7 cellular contexts compared by ENCODE assay signal in the genomic region with DNA sequence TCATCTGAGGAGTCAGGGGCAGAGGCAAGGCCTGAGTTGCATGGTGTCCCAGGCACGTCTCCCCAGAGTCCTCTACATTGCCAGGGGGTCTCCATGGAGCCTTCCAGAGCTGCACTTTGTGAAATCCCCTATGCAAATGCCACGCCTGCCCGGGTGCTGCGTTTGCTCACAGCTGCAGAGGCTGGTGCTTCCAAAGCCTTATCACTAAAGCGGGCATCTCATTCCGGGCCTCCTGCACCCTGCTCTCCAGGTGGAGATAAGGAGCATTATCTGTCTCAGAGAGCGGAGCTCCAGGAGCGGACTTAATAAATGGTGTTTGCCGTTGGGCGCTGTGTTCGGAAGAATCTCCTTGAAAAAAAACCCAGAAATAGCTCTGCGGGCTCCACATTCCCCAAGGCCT. TPM values are rescaled to one million over a fixed set of nuclear protein-coding genes. Genes with fewer than 3 reads are reported as not detected.
"Had no signal": no experiment of that assay in that cellular context is flagged by ENCODE, and none has a peak within 500 bp of the region (broad histone marks: within the 10 kb centered on the region; RNA-seq: fewer than 3 reads in every experiment).

No MANE protein-coding gene starts in this region.

- H3K27ac ChIP-seq: GM23248, HL-60 had no signal

- H3K4me3 ChIP-seq: GM23248, HAP-1 had no signal

- H3K9ac ChIP-seq: GM23248 had no signal

- H3K36me3 ChIP-seq: HAP-1 had no signal

- H2AFZ ChIP-seq: GM23248 had no signal

- DNase-seq: GM23248, GOT3, HFFc6, KBM-7 had no signal

- H3K9me3 ChIP-seq: HAP-1 had no signal

RNA-seq across cellular contexts. Expression of a gene that starts 25.9 kb away (rescaled TPM):
- polyA plus RNA-seq: GM23248, IgD-negative memory B cell had no signal
